In genomic region chr16:10964039-10964890, GRCh38 we compare ENCODE assay signal across 1 cellular context.
TF ChIP-seq lines count a peak whose summit lies in the region.

No MANE protein-coding gene starts in this region.

TF ChIP-seq in GM12878, 131 proteins besides CTCF, POLR2A, EP300 and RAD21 (continued from another document and continues in another):
- TF ChIP-seq, protein P1, sequence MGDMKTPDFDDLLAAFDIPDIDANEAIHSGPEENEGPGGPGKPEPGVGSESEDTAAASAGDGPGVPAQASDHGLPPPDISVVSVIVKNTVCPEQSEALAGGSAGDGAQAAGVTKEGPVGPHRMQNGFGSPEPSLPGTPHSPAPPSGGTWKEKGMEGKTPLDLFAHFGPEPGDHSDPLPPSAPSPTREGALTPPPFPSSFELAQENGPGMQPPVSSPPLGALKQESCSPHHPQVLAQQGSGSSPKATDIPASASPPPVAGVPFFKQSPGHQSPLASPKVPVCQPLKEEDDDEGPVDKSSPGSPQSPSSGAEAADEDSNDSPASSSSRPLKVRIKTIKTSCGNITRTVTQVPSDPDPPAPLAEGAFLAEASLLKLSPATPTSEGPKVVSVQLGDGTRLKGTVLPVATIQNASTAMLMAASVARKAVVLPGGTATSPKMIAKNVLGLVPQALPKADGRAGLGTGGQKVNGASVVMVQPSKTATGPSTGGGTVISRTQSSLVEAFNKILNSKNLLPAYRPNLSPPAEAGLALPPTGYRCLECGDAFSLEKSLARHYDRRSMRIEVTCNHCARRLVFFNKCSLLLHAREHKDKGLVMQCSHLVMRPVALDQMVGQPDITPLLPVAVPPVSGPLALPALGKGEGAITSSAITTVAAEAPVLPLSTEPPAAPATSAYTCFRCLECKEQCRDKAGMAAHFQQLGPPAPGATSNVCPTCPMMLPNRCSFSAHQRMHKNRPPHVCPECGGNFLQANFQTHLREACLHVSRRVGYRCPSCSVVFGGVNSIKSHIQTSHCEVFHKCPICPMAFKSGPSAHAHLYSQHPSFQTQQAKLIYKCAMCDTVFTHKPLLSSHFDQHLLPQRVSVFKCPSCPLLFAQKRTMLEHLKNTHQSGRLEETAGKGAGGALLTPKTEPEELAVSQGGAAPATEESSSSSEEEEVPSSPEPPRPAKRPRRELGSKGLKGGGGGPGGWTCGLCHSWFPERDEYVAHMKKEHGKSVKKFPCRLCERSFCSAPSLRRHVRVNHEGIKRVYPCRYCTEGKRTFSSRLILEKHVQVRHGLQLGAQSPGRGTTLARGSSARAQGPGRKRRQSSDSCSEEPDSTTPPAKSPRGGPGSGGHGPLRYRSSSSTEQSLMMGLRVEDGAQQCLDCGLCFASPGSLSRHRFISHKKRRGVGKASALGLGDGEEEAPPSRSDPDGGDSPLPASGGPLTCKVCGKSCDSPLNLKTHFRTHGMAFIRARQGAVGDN (IDR thresholded peaks at IDR 0.05): peak; percentile 99
- TF ChIP-seq KLF5 (IDR thresholded peaks at IDR 0.05; ENCODE audit: partially characterized antibody) (no peak), ZNF217 (IDR thresholded peaks at IDR 0.05) (0 out of 2 replicates have a peak, but pooled peaks have one; percentile 68), IKZF1 (conservative IDR thresholded peaks at IDR 0.05) (peak; percentile 99), RCOR1 (conservative IDR thresholded peaks at IDR 0.05; ENCODE audit: low read depth, low read length) (no peak), PAX8 (IDR thresholded peaks at IDR 0.05) (no peak), CBFB (IDR thresholded peaks at IDR 0.05; ENCODE audit: low read depth) (peak; percentile 94), E2F8 (IDR thresholded peaks at IDR 0.05; ENCODE audit: low read depth, partially characterized antibody) (no peak), PAX5 (IDR thresholded peaks at IDR 0.05; ENCODE audit: borderline replicate concordance, low read depth, low read length) (peak; percentile 7; the same call in 1 of the 2 replicates), NFXL1 (IDR thresholded peaks at IDR 0.05; ENCODE audit: borderline replicate concordance) (no peak), NR2C1 (IDR thresholded peaks at IDR 0.05) (no peak), ATF7 (IDR thresholded peaks at IDR 0.05; ENCODE audit: low read depth) (no peak), CREB1 (IDR thresholded peaks at IDR 0.05; ENCODE audit: low read depth) (no peak), POLR2AphosphoS5 (IDR thresholded peaks at IDR 0.05; ENCODE audit: low read length) (0 out of 2 replicates have a peak, but pooled peaks have one; percentile 31), CBX3 (IDR thresholded peaks at IDR 0.05; ENCODE audit: borderline replicate concordance, low read depth) (no peak), ZNF274 (IDR thresholded peaks at IDR 0.05; ENCODE audit: insufficient read depth, insufficient read length) (no peak), LARP7 (IDR thresholded peaks at IDR 0.05) (peak; percentile 54; the same call in 1 of the 2 replicates), SIN3A (IDR thresholded peaks at IDR 0.05; ENCODE audit: low read depth, low read length) (peak; percentile 43), RFX5 (IDR thresholded peaks at IDR 0.05; ENCODE audit: low read depth, low read length) (no peak), MEF2B (IDR thresholded peaks at IDR 0.05; ENCODE audit: partially characterized antibody, poor library complexity, severe bottlenecking) (peak; percentile 74), FOS (IDR thresholded peaks at IDR 0.05; ENCODE audit: borderline replicate concordance, extremely low read depth, insufficient read length) (no peak), CHD1 (IDR thresholded peaks at IDR 0.05; ENCODE audit: low read depth, low read length) (no peak), SUPT20H (IDR thresholded peaks at IDR 0.05; ENCODE audit: borderline replicate concordance, control insufficient read depth, low read depth, low read length) (no peak), ATF3 (IDR thresholded peaks at IDR 0.05; ENCODE audit: borderline replicate concordance, extremely low read depth, low read depth, low read length) (no peak), EZH2 (IDR thresholded peaks at IDR 0.05; ENCODE audit: borderline replicate concordance, control insufficient read depth, low read depth, low read length) (no peak), HSF1 (IDR thresholded peaks at IDR 0.05; ENCODE audit: low read depth, low read length) (no peak), ELK1 (IDR thresholded peaks at IDR 0.05; ENCODE audit: low read depth, low read length) (no peak), MEF2A (IDR thresholded peaks at IDR 0.05; ENCODE audit: insufficient read depth, low read depth, low read length) (peak; percentile 61; the same call in 1 of the 2 replicates), WRNIP1 (IDR thresholded peaks at IDR 0.05; ENCODE audit: borderline replicate concordance, low read depth, low read length) (0 out of 2 replicates have a peak, but pooled peaks have one; percentile 66), TARDBP (IDR thresholded peaks at IDR 0.05; ENCODE audit: borderline replicate concordance) (no peak)
- TF ChIP-seq, protein P2, sequence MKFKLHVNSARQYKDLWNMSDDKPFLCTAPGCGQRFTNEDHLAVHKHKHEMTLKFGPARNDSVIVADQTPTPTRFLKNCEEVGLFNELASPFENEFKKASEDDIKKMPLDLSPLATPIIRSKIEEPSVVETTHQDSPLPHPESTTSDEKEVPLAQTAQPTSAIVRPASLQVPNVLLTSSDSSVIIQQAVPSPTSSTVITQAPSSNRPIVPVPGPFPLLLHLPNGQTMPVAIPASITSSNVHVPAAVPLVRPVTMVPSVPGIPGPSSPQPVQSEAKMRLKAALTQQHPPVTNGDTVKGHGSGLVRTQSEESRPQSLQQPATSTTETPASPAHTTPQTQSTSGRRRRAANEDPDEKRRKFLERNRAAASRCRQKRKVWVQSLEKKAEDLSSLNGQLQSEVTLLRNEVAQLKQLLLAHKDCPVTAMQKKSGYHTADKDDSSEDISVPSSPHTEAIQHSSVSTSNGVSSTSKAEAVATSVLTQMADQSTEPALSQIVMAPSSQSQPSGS (IDR thresholded peaks at IDR 0.05; ENCODE audit: low read length): peak; percentile 3; the same call in 1 of the 2 replicates
- TF ChIP-seq, protein P3, sequence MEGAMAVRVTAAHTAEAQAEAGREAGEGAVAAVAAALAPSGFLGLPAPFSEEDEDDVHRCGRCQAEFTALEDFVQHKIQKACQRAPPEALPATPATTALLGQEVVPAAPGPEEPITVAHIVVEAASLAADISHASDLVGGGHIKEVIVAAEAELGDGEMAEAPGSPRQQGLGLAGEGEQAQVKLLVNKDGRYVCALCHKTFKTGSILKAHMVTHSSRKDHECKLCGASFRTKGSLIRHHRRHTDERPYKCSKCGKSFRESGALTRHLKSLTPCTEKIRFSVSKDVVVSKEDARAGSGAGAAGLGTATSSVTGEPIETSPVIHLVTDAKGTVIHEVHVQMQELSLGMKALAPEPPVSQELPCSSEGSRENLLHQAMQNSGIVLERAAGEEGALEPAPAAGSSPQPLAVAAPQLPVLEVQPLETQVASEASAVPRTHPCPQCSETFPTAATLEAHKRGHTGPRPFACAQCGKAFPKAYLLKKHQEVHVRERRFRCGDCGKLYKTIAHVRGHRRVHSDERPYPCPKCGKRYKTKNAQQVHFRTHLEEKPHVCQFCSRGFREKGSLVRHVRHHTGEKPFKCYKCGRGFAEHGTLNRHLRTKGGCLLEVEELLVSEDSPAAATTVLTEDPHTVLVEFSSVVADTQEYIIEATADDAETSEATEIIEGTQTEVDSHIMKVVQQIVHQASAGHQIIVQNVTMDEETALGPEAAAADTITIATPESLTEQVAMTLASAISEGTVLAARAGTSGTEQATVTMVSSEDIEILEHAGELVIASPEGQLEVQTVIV (IDR thresholded peaks at IDR 0.05; ENCODE audit: borderline replicate concordance, partially characterized antibody): no peak
- TF ChIP-seq, protein P4, sequence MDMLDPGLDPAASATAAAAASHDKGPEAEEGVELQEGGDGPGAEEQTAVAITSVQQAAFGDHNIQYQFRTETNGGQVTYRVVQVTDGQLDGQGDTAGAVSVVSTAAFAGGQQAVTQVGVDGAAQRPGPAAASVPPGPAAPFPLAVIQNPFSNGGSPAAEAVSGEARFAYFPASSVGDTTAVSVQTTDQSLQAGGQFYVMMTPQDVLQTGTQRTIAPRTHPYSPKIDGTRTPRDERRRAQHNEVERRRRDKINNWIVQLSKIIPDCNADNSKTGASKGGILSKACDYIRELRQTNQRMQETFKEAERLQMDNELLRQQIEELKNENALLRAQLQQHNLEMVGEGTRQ (IDR thresholded peaks at IDR 0.05; ENCODE audit: borderline replicate concordance, low read depth, low read length): no peak
- TF ChIP-seq, protein P5, sequence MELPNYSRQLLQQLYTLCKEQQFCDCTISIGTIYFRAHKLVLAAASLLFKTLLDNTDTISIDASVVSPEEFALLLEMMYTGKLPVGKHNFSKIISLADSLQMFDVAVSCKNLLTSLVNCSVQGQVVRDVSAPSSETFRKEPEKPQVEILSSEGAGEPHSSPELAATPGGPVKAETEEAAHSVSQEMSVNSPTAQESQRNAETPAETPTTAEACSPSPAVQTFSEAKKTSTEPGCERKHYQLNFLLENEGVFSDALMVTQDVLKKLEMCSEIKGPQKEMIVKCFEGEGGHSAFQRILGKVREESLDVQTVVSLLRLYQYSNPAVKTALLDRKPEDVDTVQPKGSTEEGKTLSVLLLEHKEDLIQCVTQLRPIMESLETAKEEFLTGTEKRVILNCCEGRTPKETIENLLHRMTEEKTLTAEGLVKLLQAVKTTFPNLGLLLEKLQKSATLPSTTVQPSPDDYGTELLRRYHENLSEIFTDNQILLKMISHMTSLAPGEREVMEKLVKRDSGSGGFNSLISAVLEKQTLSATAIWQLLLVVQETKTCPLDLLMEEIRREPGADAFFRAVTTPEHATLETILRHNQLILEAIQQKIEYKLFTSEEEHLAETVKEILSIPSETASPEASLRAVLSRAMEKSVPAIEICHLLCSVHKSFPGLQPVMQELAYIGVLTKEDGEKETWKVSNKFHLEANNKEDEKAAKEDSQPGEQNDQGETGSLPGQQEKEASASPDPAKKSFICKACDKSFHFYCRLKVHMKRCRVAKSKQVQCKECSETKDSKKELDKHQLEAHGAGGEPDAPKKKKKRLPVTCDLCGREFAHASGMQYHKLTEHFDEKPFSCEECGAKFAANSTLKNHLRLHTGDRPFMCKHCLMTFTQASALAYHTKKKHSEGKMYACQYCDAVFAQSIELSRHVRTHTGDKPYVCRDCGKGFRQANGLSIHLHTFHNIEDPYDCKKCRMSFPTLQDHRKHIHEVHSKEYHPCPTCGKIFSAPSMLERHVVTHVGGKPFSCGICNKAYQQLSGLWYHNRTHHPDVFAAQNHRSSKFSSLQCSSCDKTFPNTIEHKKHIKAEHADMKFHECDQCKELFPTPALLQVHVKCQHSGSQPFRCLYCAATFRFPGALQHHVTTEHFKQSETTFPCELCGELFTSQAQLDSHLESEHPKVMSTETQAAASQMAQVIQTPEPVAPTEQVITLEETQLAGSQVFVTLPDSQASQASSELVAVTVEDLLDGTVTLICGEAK (IDR thresholded peaks at IDR 0.05; ENCODE audit: borderline replicate concordance): no peak
- TF ChIP-seq, protein P6, sequence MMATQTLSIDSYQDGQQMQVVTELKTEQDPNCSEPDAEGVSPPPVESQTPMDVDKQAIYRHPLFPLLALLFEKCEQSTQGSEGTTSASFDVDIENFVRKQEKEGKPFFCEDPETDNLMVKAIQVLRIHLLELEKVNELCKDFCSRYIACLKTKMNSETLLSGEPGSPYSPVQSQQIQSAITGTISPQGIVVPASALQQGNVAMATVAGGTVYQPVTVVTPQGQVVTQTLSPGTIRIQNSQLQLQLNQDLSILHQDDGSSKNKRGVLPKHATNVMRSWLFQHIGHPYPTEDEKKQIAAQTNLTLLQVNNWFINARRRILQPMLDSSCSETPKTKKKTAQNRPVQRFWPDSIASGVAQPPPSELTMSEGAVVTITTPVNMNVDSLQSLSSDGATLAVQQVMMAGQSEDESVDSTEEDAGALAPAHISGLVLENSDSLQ (IDR thresholded peaks at IDR 0.05): peak; percentile 58; the same call in 1 of the 2 replicates
- TF ChIP-seq, protein P7, sequence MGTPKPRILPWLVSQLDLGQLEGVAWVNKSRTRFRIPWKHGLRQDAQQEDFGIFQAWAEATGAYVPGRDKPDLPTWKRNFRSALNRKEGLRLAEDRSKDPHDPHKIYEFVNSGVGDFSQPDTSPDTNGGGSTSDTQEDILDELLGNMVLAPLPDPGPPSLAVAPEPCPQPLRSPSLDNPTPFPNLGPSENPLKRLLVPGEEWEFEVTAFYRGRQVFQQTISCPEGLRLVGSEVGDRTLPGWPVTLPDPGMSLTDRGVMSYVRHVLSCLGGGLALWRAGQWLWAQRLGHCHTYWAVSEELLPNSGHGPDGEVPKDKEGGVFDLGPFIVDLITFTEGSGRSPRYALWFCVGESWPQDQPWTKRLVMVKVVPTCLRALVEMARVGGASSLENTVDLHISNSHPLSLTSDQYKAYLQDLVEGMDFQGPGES (IDR thresholded peaks at IDR 0.05): no peak
